ENCODE assay signal across 28 cellular contexts in the genomic region with DNA sequence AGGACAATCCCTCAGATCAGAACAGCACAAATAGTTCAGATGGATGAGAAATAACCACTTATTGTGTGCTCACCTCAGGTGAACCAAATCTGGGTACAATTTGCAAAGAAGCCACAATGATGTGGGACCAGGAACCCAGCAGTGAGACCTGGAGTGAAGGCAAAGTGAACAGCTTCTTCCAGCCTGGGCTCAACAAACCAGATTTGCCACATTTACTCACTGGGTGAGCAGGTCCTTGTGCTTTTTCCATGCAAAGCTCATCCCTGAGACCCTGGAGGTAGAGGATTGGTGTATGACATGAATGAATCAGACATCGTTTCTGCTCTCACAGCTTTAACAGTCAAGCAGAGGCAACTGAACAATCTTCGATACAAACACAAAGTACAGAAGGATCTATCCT. TPM values are rescaled to one million over a fixed set of nuclear protein-coding genes. Genes with fewer than 3 reads are reported as not detected.
"Had no signal": no experiment of that assay in that cellular context is flagged by ENCODE, and none has a peak within 500 bp of the region (broad histone marks: within the 10 kb centered on the region; RNA-seq: fewer than 3 reads in every experiment).

No MANE protein-coding gene starts in this region.

- H3K36me3 ChIP-seq: colonic mucosa, esophagus squamous epithelium, gastrocnemius medialis, gastroesophageal sphincter, heart left ventricle, heart right ventricle had no signal

- H3K9me3 ChIP-seq: colonic mucosa, esophagus squamous epithelium, gastrocnemius medialis, gastroesophageal sphincter, heart left ventricle, heart right ventricle had no signal

- DNase-seq: colonic mucosa; cortex of kidney; dermis blood vessel endothelial cell; dorsolateral prefrontal cortex; effector CD4-positive, alpha-beta T cell; effector CD8-positive, alpha-beta T cell; effector memory CD4-positive, alpha-beta T cell; effector memory CD8-positive, alpha-beta T cell; endodermal cell; erythroblast; esophagus squamous epithelium; foreskin fibroblast; foreskin keratinocyte; foreskin melanocyte; gastrocnemius medialis; glutamatergic neuron; head of caudate nucleus; heart left ventricle; heart right ventricle had no signal

- H3K4me1 ChIP-seq: colonic mucosa, gastrocnemius medialis, heart left ventricle, heart right ventricle had no signal

- H3K27me3 Mint-ChIP-seq: dendritic cell treated with granulocyte-macrophage colony-stimulating factor and Interleukin-4, amounts not matched to agents 40 ng/mL and 50 ng/mL, for 4 days; effector memory CD8-positive, alpha-beta T cell had no signal

- H3K4me3 ChIP-seq: colonic mucosa, coronary artery, dorsolateral prefrontal cortex, esophagus squamous epithelium, gastrocnemius medialis, gastroesophageal sphincter, heart left ventricle, heart right ventricle had no signal

- H3K27ac ChIP-seq: colonic mucosa, coronary artery, dorsolateral prefrontal cortex, epithelial cell of prostate, esophagus squamous epithelium, foreskin keratinocyte, gastrocnemius medialis, gastroesophageal sphincter, heart left ventricle, heart right ventricle had no signal

- H3K27ac Mint-ChIP-seq: dendritic cell treated with granulocyte-macrophage colony-stimulating factor and Interleukin-4, amounts not matched to agents 40 ng/mL and 50 ng/mL, for 4 days; effector memory CD8-positive, alpha-beta T cell; endodermal cell had no signal

- H3K4me3 Mint-ChIP-seq: dendritic cell treated with granulocyte-macrophage colony-stimulating factor and Interleukin-4, amounts not matched to agents 40 ng/mL and 50 ng/mL, for 4 days; effector memory CD8-positive, alpha-beta T cell; endodermal cell had no signal

- H3K9me3 Mint-ChIP-seq: dendritic cell treated with granulocyte-macrophage colony-stimulating factor and Interleukin-4, amounts not matched to agents 40 ng/mL and 50 ng/mL, for 4 days; endodermal cell had no signal

- H3K27me3 ChIP-seq: colonic mucosa, dorsolateral prefrontal cortex, esophagus squamous epithelium, foreskin keratinocyte, gastrocnemius medialis, gastroesophageal sphincter, heart right ventricle had no signal

- ATAC-seq: effector memory CD8-positive, alpha-beta T cell; esophagus mucosa; foreskin keratinocyte; gastrocnemius medialis; gastroesophageal sphincter; heart left ventricle; heart right ventricle had no signal

RNA-seq across cellular contexts. Expression of a gene that starts 29.1 kb away (rescaled TPM):
- total RNA-seq: dermis blood vessel endothelial cell, dermis microvascular lymphatic vessel endothelial cell, endothelial cell of umbilical vein, epithelial cell of proximal tubule, esophagus mucosa, glomerular endothelial cell had no signal
- polyA plus RNA-seq: endothelial cell of umbilical vein had no signal
